17 cellular contexts compared by ENCODE assay signal in genomic region chr10:78934994-78935602, GRCh38.
"Had no signal": no experiment of that assay in that cellular context is flagged by ENCODE, and none has a peak within 500 bp of the region (broad histone marks: within the 10 kb centered on the region; RNA-seq: fewer than 3 reads in every experiment).

No MANE protein-coding gene starts in this region.

- H3K4me2 ChIP-seq: hepatocyte had no signal

- H3K4me3 ChIP-seq: colonic mucosa, hepatocyte, left ventricle myocardium inferior, lung, mucosa of descending colon, ovary, testis, tibial nerve had no signal

- H3K4me3 Mint-ChIP-seq: naive thymus-derived CD8-positive, alpha-beta T cell; stimulated activated naive CD8-positive, alpha-beta T cell treated with anti-CD3 and anti-CD28 coated beads, Interleukin-15, Interleukin-2, amounts not matched to agents 100 ng/mL and 50 ng/mL, for 24 hours had no signal

- H3K27ac Mint-ChIP-seq: progenitor cell of endocrine pancreas; stimulated activated naive CD8-positive, alpha-beta T cell treated with anti-CD3 and anti-CD28 coated beads, Interleukin-15, Interleukin-2, amounts not matched to agents 100 ng/mL and 50 ng/mL, for 24 hours had no signal

- H3K27me3 ChIP-seq: colonic mucosa, hepatocyte, ovary, testis, tibial nerve had no signal

- H3K36me3 Mint-ChIP-seq: naive thymus-derived CD8-positive, alpha-beta T cell had no signal

- H3K9me3 Mint-ChIP-seq: naive thymus-derived CD8-positive, alpha-beta T cell; stimulated activated naive CD8-positive, alpha-beta T cell treated with anti-CD3 and anti-CD28 coated beads, Interleukin-15, Interleukin-2, amounts not matched to agents 100 ng/mL and 50 ng/mL, for 24 hours had no signal

- H3K9me3 ChIP-seq: colonic mucosa, left ventricle myocardium inferior, mucosa of descending colon, ovary, testis, tibial nerve had no signal

- ATAC-seq: mucosa of descending colon; naive thymus-derived CD8-positive, alpha-beta T cell had no signal

- H3K36me3 ChIP-seq: colonic mucosa, left ventricle myocardium inferior, ovary, tibial nerve had no signal

- H2AFZ ChIP-seq: hepatocyte had no signal

- H3K27ac ChIP-seq: colonic mucosa, hepatocyte, left ventricle myocardium inferior, ovary, testis, tibial nerve had no signal

- H3K27me3 Mint-ChIP-seq: stimulated activated naive CD8-positive, alpha-beta T cell treated with anti-CD3 and anti-CD28 coated beads, Interleukin-15, Interleukin-2, amounts not matched to agents 100 ng/mL and 50 ng/mL, for 24 hours had no signal

- DNase-seq: colonic mucosa; foreskin melanocyte; head of caudate nucleus; kidney; left ventricle myocardium inferior; mucosa of descending colon; naive thymus-derived CD8-positive, alpha-beta T cell; nucleus accumbens; ovary; small intestine; stimulated activated CD4-positive, alpha-beta T cell treated with anti-CD3 and anti-CD28 coated beads, Interleukin-2, amount 100 ng/mL, for 48 hours; testis had no signal

- H3K4me1 ChIP-seq: colonic mucosa had no signal
